21 cellular contexts compared by ENCODE assay signal in the genomic region with DNA sequence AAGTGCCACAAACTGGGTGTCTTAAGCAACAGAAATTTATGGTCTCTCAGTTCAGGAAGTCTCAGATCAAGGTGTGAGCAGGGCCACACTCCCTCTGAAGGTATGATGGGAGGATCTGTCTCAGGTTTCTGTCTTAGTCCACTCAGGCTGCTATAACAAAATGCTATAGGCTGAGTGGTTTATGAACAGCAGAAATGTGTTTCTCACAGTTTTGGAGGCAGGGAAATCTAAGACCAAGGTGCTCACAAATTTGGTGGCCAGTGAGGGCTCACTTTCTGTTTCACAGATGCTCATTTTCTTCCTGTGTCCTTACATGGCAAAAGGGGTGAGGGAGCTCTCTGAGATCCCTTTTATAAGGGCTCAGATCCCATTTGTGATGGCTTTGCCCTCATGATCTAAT.
DNase-seq lines count a peak whose midpoint lies in the region; ATAC-seq and TF ChIP-seq lines count a peak whose summit lies in the region.
"Had no signal": no experiment of that assay in that cellular context is flagged by ENCODE, and none has a peak within 500 bp of the region (broad histone marks: within the 10 kb centered on the region; RNA-seq: fewer than 3 reads in every experiment).

No MANE protein-coding gene starts in this region.

- TF ChIP-seq CTCF in GM12865 (IDR thresholded peaks at IDR 0.05; ENCODE audit: insufficient read depth, low read depth, low read length, missing control alignments), result no peak

- no peak overlapping the region for H3K4me3 ChIP-seq in GM12865 (ENCODE audit: low read depth, low read length)
- H3K4me3 ChIP-seq: hepatocyte, lung, spleen had no signal

- peak; percentile 65 for DNase-seq in GM12865 (ENCODE audit: low read depth)
- no peak for DNase-seq in cerebellar nuclear complex (lab: John Stamatoyannopoulos, UW)
- no peak for DNase-seq in EL
- no peak for DNase-seq in NCI-H2107 treated with DMSO at 0.1 percent for 48 hours (lab: John Stamatoyannopoulos, UW; ENCODE audit: unreplicated experiment)
- no peak for DNase-seq in activated naive CD4-positive, alpha-beta T cell treated with Interleukin-2 at 50 U/mL for 16 hours
- DNase-seq: ACHN; activated CD8-positive, alpha-beta memory T cell treated with anti-CD3 and anti-CD28 coated beads, Interleukin-2, amount 10 ng/mL, durations not matched to agents 7 days and 5 days; activated naive CD8-positive, alpha-beta T cell treated with anti-CD3 and anti-CD28 coated beads, Interleukin-2, amount 50 U/mL, for 24 hours; DMS 273 treated with DMSO at 0.1 percent for 48 hours; GF-D8; KBM-7; NCI-H2107; NCI-H510A treated with DMSO at 0.1 percent for 48 hours; occipital lobe; spleen had no signal

- ATAC-seq in GM19324 (IDR thresholded peaks at IDR 0.05; ENCODE audit: low FRiP score, unreplicated experiment), result peak; percentile 52
- ATAC-seq in HG02610 (IDR thresholded peaks at IDR 0.05; ENCODE audit: unreplicated experiment), result peak; percentile 24
- peak; percentile 31 for ATAC-seq in HG03520 (IDR thresholded peaks at IDR 0.05; ENCODE audit: unreplicated experiment)
- ATAC-seq: activated CD4-positive, alpha-beta T cell treated with anti-CD3 and anti-CD28 coated beads for 36 hours; activated CD8-positive, alpha-beta memory T cell treated with anti-CD3 and anti-CD28 coated beads, Interleukin-2, amount 10 ng/mL, durations not matched to agents 7 days and 5 days had no signal
